In genomic region chr2:29804671-29805070, GRCh38 we compare ENCODE assay signal across 28 cellular contexts.
"Had no signal": no experiment of that assay in that cellular context is flagged by ENCODE, and none has a peak within 500 bp of the region (broad histone marks: within the 10 kb centered on the region; RNA-seq: fewer than 3 reads in every experiment).

No MANE protein-coding gene starts in this region.

- H3K36me3 ChIP-seq: colonic mucosa, esophagus muscularis mucosa, esophagus squamous epithelium, gastrocnemius medialis, gastroesophageal sphincter, heart left ventricle, heart right ventricle had no signal

- H3K4me3 ChIP-seq: colonic mucosa, coronary artery, dorsolateral prefrontal cortex, esophagus muscularis mucosa, esophagus squamous epithelium, gastrocnemius medialis, gastroesophageal sphincter, heart left ventricle, heart right ventricle had no signal

- DNase-seq: colonic mucosa; cortex of kidney; dermis blood vessel endothelial cell; dorsolateral prefrontal cortex; effector CD4-positive, alpha-beta T cell; effector CD8-positive, alpha-beta T cell; effector memory CD4-positive, alpha-beta T cell; effector memory CD8-positive, alpha-beta T cell; endodermal cell; erythroblast; esophagus squamous epithelium; foreskin fibroblast; foreskin keratinocyte; foreskin melanocyte; gastrocnemius medialis; glutamatergic neuron; head of caudate nucleus; heart left ventricle; heart right ventricle had no signal

- H3K27me3 ChIP-seq: colonic mucosa, gastrocnemius medialis had no signal

- H3K9me3 ChIP-seq: colonic mucosa, esophagus muscularis mucosa, esophagus squamous epithelium, gastrocnemius medialis, gastroesophageal sphincter, heart left ventricle, heart right ventricle had no signal

- H3K27ac ChIP-seq: colonic mucosa, coronary artery, dorsolateral prefrontal cortex, epithelial cell of prostate, esophagus muscularis mucosa, esophagus squamous epithelium, foreskin keratinocyte, gastrocnemius medialis, gastroesophageal sphincter, heart left ventricle, heart right ventricle had no signal

- ATAC-seq: effector memory CD8-positive, alpha-beta T cell; esophagus mucosa; foreskin keratinocyte; gastrocnemius medialis; gastroesophageal sphincter; heart left ventricle; heart right ventricle had no signal

- H3K4me1 ChIP-seq: colonic mucosa, foreskin keratinocyte, gastrocnemius medialis, heart left ventricle, heart right ventricle had no signal

- FAIRE-seq: colon, endometrium, endothelial cell of umbilical vein, frontal cortex had no signal
